ENCODE assay signal across 28 cellular contexts in genomic region chr11:88101881-88102594, GRCh38.
"Had no signal": no experiment of that assay in that cellular context is flagged by ENCODE, and none has a peak within 500 bp of the region (broad histone marks: within the 10 kb centered on the region; RNA-seq: fewer than 3 reads in every experiment).

No MANE protein-coding gene starts in this region.

- H3K27me3 ChIP-seq: adrenal gland, body of pancreas, heart right ventricle, neutrophil, ovary, sigmoid colon had no signal

- ATAC-seq: body of pancreas; heart right ventricle; stimulated activated memory B cell treated with anti-CD40 and anti-IgM and Interleukin-4, amounts not matched to agents 10 μg/mL and 1 μg/mL and 100 μg/mL, for 72 hours; stimulated activated naive CD8-positive, alpha-beta T cell treated with anti-CD3 and anti-CD28 coated beads, Interleukin-15, amount 100 ng/mL, for 72 hours had no signal

- H3K36me3 ChIP-seq: adrenal gland, heart right ventricle, left ventricle myocardium inferior, neutrophil, ovary, sigmoid colon had no signal

- H3K4me3 ChIP-seq: adrenal gland, body of pancreas, heart right ventricle, left ventricle myocardium inferior, lung, ovary, sigmoid colon had no signal

- H3K27ac ChIP-seq: adrenal gland, body of pancreas, heart right ventricle, left ventricle myocardium inferior, neutrophil, ovary, sigmoid colon, VCaP had no signal

- H3K4me1 ChIP-seq: heart right ventricle, left ventricle myocardium inferior had no signal

- H3K9me3 ChIP-seq: left ventricle myocardium inferior, neutrophil, ovary, sigmoid colon had no signal

- DNase-seq: activated CD4-positive, alpha-beta T cell treated with anti-CD3 and anti-CD28 coated beads for 4 hours; activated CD4-positive, alpha-beta T cell treated with anti-CD3 and anti-CD28 coated beads, Interleukin-2, amount 50 U/mL, for 48 hours; activated CD8-positive, alpha-beta memory T cell treated with anti-CD3 and anti-CD28 coated beads for 24 hours; activated effector memory CD4-positive, alpha-beta T cell treated with anti-CD3 and anti-CD28 coated beads, Interleukin-2, amount 50 U/mL, for 16 hours; activated naive CD4-positive, alpha-beta T cell treated with anti-CD3 and anti-CD28 coated beads for 36 hours; activated naive CD8-positive, alpha-beta T cell treated with anti-CD3 and anti-CD28 coated beads for 36 hours; adrenal gland; aorta; body of pancreas; dermis blood vessel endothelial cell; effector CD4-positive, alpha-beta T cell; erythroblast; heart right ventricle; left ventricle myocardium inferior; naive B cell; nephron progenitor cell; ovary; retina; sigmoid colon; small intestine; stimulated activated CD4-positive, alpha-beta T cell treated with anti-CD3 and anti-CD28 coated beads, Interleukin-4, amount 100 ng/mL, for 24 hours; stimulated activated naive CD8-positive, alpha-beta T cell treated with anti-CD3 and anti-CD28 coated beads, Interleukin-15, amount 100 ng/mL, for 72 hours; substantia nigra; T-helper 9 cell had no signal
